ENCODE assay signal across 13 cellular contexts in genomic region chr6:46925563-46926253, GRCh38. TPM values are rescaled to one million over a fixed set of nuclear protein-coding genes. Genes with fewer than 3 reads are reported as not detected.
DNase-seq lines count a peak whose midpoint lies in the region; ATAC-seq and TF ChIP-seq lines count a peak whose summit lies in the region.
"Had no signal": no experiment of that assay in that cellular context is flagged by ENCODE, and none has a peak within 500 bp of the region (broad histone marks: within the 10 kb centered on the region; RNA-seq: fewer than 3 reads in every experiment).

No MANE protein-coding gene starts in this region.

- H4K20me1 ChIP-seq in PC-3 (ENCODE audit: low read length) = no peaks in the 10 kb centered on the region
- H4K20me1 ChIP-seq: BLaER1 had no signal

- peaks cover 13% of the 10 kb centered on the region for H3F3A ChIP-seq in PC-3 (ENCODE audit: low read length, unreplicated experiment)

- H3K4me3 Mint-ChIP-seq in activated naive CD8-positive, alpha-beta T cell treated with anti-CD3 and anti-CD28 coated beads for 36 hours = no peak overlapping the region
- H3K4me3 Mint-ChIP-seq: activated B cell treated with CpG ODN at 0.5 μM for 24 hours had no signal

- no peak for TF ChIP-seq CTCF in PC-3 (conservative IDR thresholded peaks at IDR 0.05; ENCODE audit: low read depth, low read length)

- peak overlapping the region; percentile 68 for H3K9ac ChIP-seq in PC-3 (ENCODE audit: low read length)
- H3K9ac ChIP-seq: BLaER1 had no signal

- H3K9me3 Mint-ChIP-seq in activated naive CD8-positive, alpha-beta T cell treated with anti-CD3 and anti-CD28 coated beads for 36 hours = no peaks in the 10 kb centered on the region
- H3K9me3 Mint-ChIP-seq: activated B cell treated with CpG ODN at 0.5 μM for 24 hours had no signal

- peaks cover 42% of the 10 kb centered on the region for H3K4me1 ChIP-seq in PC-3 (ENCODE audit: insufficient read depth, low read length)
- H3K4me1 ChIP-seq: BLaER1 had no signal

- BruUV-seq in PC-3 (replicated peaks; lab: Mats Ljungman, UMichigan) = TSS peak; percentile 94

- H3K27me3 ChIP-seq in PC-3 (ENCODE audit: low read length) = no peaks in the 10 kb centered on the region
- H3K27me3 ChIP-seq: BLaER1, esophagus squamous epithelium had no signal

- no peaks in the 10 kb centered on the region for H3K36me3 Mint-ChIP-seq in activated naive CD8-positive, alpha-beta T cell treated with anti-CD3 and anti-CD28 coated beads for 36 hours

- no peak overlapping the region for H3K27ac Mint-ChIP-seq in activated naive CD8-positive, alpha-beta T cell treated with anti-CD3 and anti-CD28 coated beads for 36 hours
- H3K27ac Mint-ChIP-seq: activated B cell treated with CpG ODN at 0.5 μM for 24 hours had no signal

- peaks cover 6% of the 10 kb centered on the region for H3K27me3 Mint-ChIP-seq in activated naive CD8-positive, alpha-beta T cell treated with anti-CD3 and anti-CD28 coated beads for 36 hours
- H3K27me3 Mint-ChIP-seq: activated B cell treated with CpG ODN at 0.5 μM for 24 hours had no signal

- no peaks in the 10 kb centered on the region for H3K79me2 ChIP-seq in PC-3 (ENCODE audit: low read length)

- peak overlapping the region; percentile 97 for H3K27ac ChIP-seq in PC-3 (ENCODE audit: low read length)
- H3K27ac ChIP-seq: BLaER1 had no signal

- no peaks in the 10 kb centered on the region for H3K9me2 ChIP-seq in PC-3 (replicated peaks; ENCODE audit: low read length)

- CTCF ChIA-PET in PC-3 (lab: Charles Lee) = interaction anchor here (1.0 kb wide), 1 partner anchor 57 kb away, joined by 8 read pairs; no protein-coding TSS in a partner anchor

- no peak overlapping the region for H2AFZ ChIP-seq in PC-3 (ENCODE audit: low read length)

- peak overlapping the region; percentile 75 for H3K4me2 ChIP-seq in PC-3 (ENCODE audit: low read length)
- H3K4me2 ChIP-seq: BLaER1 had no signal

- ATAC-seq in PC-3 (peak; percentile 80), esophagus mucosa (peak; percentile 46)

- intact Hi-C loops in PC-3 (cut with micrococcal nuclease) = loop anchor here (1.0 to 5.0 kb wide), 5 partner anchors 11 to 122 kb away; no protein-coding TSS in a partner anchor

- H3K36me3 ChIP-seq in PC-3 (ENCODE audit: low read depth, low read length) = no peaks in the 10 kb centered on the region
- H3K36me3 ChIP-seq: BLaER1, esophagus squamous epithelium had no signal

- no peaks in the 10 kb centered on the region for H3K4me1 Mint-ChIP-seq in activated naive CD8-positive, alpha-beta T cell treated with anti-CD3 and anti-CD28 coated beads for 36 hours
- H3K4me1 Mint-ChIP-seq: activated B cell treated with CpG ODN at 0.5 μM for 24 hours had no signal

- H3K4me3 ChIP-seq in PC-3 (ENCODE audit: low read length) = peak overlapping the region; percentile 14; the same call in 1 of the 2 replicates
- H3K4me3 ChIP-seq: BLaER1, esophagus squamous epithelium had no signal

- POLR2A ChIA-PET in PC-3 (lab: Charles Lee; ENCODE audit: unreplicated experiment) = interaction anchor here (0.6 kb wide), 1 partner anchor 72 kb away, joined by 3 read pairs; no protein-coding TSS in a partner anchor

- no peaks in the 10 kb centered on the region for H3K9me3 ChIP-seq in PC-3 (ENCODE audit: low read length)
- H3K9me3 ChIP-seq: BLaER1, esophagus squamous epithelium had no signal

- DNase-seq in AG08396 (ENCODE audit: low spot score) (peak; percentile 18), PC-3 (peak; percentile 91), mucosa of gallbladder (ENCODE audit: low spot score) (peak; percentile 58), nucleus accumbens (lab: John Stamatoyannopoulos, UW) (no peak), NCI-H82 treated with DMSO at 0.1 percent for 48 hours (lab: John Stamatoyannopoulos, UW; ENCODE audit: unreplicated experiment) (no peak), NCI-H187 treated with DMSO at 0.1 percent for 48 hours (lab: John Stamatoyannopoulos, UW) (no peak)
- no peak for DNase-seq in activated naive CD8-positive, alpha-beta T cell treated with anti-CD3 and anti-CD28 coated beads for 36 hours
- DNase-seq: activated B cell treated with CpG ODN at 0.5 μM for 24 hours; activated naive CD4-positive, alpha-beta T cell treated with anti-CD3 and anti-CD28 coated beads, Interleukin-2, amount 50 U/mL, for 16 hours; esophagus squamous epithelium; MV-4-11 had no signal

RNA-seq across cellular contexts. Expression of gene ADGRF5, which starts 4.0 kb away (rescaled TPM):
- total RNA-seq in PC-3 (2014; rRNA removed) (0.75 and 1.6 TPM in 2 replicates), esophagus mucosa (2.5 TPM), mucosa of gallbladder (10.1 TPM)
- total RNA-seq in activated naive CD8-positive, alpha-beta T cell treated with anti-CD3 and anti-CD28 coated beads for 36 hours = not detected
- total RNA-seq: activated B cell treated with CpG ODN at 0.5 μM for 24 hours had no signal

Comparison
In these comparisons a context has a peak if more than half of its experiments do, and no peak if none do; other contexts are left out.
1. DNase-seq: peak in AG08396 (single experiment), PC-3 (single experiment) and mucosa of gallbladder (single experiment); none in activated naive CD8-positive, alpha-beta T cell treated with anti-CD3 and anti-CD28 coated beads for 36 hours (single experiment), nucleus accumbens (0 of 56), NCI-H82 treated with DMSO at 0.1 percent for 48 hours (single experiment) and NCI-H187 treated with DMSO at 0.1 percent for 48 hours (single experiment).